1 cellular context compared by ENCODE assay signal in genomic region chr10:12834116-12834515, GRCh38.
TF ChIP-seq lines count a peak whose summit lies in the region.

No MANE protein-coding gene starts in this region.

TF ChIP-seq in GM23338, 12 proteins besides CTCF, POLR2A, EP300 and RAD21:
- no peak for TF ChIP-seq NANOG (IDR thresholded peaks at IDR 0.05; ENCODE audit: borderline replicate concordance)
- TF ChIP-seq STAT1 (IDR thresholded peaks at IDR 0.05; ENCODE audit: unreplicated experiment): no peak
- TF ChIP-seq, protein P1, sequence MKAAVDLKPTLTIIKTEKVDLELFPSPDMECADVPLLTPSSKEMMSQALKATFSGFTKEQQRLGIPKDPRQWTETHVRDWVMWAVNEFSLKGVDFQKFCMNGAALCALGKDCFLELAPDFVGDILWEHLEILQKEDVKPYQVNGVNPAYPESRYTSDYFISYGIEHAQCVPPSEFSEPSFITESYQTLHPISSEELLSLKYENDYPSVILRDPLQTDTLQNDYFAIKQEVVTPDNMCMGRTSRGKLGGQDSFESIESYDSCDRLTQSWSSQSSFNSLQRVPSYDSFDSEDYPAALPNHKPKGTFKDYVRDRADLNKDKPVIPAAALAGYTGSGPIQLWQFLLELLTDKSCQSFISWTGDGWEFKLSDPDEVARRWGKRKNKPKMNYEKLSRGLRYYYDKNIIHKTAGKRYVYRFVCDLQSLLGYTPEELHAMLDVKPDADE (IDR thresholded peaks at IDR 0.05): no peak
- no peak for TF ChIP-seq JUNB (IDR thresholded peaks at IDR 0.05; ENCODE audit: unreplicated experiment)
- TF ChIP-seq EZH2phosphoT487 (IDR thresholded peaks at IDR 0.05; ENCODE audit: unreplicated experiment): no peak
- TF ChIP-seq POLR2AphosphoS5 (IDR thresholded peaks at IDR 0.05; ENCODE audit: low read depth): no peak
- no peak for TF ChIP-seq ZNF331 (CRISPR knock-in tag; IDR thresholded peaks at IDR 0.05; ENCODE audit: low read depth)
- no peak for TF ChIP-seq CREB1 (CRISPR knock-in tag; IDR thresholded peaks at IDR 0.05; ENCODE audit: low read depth)
- TF ChIP-seq, protein P2, sequence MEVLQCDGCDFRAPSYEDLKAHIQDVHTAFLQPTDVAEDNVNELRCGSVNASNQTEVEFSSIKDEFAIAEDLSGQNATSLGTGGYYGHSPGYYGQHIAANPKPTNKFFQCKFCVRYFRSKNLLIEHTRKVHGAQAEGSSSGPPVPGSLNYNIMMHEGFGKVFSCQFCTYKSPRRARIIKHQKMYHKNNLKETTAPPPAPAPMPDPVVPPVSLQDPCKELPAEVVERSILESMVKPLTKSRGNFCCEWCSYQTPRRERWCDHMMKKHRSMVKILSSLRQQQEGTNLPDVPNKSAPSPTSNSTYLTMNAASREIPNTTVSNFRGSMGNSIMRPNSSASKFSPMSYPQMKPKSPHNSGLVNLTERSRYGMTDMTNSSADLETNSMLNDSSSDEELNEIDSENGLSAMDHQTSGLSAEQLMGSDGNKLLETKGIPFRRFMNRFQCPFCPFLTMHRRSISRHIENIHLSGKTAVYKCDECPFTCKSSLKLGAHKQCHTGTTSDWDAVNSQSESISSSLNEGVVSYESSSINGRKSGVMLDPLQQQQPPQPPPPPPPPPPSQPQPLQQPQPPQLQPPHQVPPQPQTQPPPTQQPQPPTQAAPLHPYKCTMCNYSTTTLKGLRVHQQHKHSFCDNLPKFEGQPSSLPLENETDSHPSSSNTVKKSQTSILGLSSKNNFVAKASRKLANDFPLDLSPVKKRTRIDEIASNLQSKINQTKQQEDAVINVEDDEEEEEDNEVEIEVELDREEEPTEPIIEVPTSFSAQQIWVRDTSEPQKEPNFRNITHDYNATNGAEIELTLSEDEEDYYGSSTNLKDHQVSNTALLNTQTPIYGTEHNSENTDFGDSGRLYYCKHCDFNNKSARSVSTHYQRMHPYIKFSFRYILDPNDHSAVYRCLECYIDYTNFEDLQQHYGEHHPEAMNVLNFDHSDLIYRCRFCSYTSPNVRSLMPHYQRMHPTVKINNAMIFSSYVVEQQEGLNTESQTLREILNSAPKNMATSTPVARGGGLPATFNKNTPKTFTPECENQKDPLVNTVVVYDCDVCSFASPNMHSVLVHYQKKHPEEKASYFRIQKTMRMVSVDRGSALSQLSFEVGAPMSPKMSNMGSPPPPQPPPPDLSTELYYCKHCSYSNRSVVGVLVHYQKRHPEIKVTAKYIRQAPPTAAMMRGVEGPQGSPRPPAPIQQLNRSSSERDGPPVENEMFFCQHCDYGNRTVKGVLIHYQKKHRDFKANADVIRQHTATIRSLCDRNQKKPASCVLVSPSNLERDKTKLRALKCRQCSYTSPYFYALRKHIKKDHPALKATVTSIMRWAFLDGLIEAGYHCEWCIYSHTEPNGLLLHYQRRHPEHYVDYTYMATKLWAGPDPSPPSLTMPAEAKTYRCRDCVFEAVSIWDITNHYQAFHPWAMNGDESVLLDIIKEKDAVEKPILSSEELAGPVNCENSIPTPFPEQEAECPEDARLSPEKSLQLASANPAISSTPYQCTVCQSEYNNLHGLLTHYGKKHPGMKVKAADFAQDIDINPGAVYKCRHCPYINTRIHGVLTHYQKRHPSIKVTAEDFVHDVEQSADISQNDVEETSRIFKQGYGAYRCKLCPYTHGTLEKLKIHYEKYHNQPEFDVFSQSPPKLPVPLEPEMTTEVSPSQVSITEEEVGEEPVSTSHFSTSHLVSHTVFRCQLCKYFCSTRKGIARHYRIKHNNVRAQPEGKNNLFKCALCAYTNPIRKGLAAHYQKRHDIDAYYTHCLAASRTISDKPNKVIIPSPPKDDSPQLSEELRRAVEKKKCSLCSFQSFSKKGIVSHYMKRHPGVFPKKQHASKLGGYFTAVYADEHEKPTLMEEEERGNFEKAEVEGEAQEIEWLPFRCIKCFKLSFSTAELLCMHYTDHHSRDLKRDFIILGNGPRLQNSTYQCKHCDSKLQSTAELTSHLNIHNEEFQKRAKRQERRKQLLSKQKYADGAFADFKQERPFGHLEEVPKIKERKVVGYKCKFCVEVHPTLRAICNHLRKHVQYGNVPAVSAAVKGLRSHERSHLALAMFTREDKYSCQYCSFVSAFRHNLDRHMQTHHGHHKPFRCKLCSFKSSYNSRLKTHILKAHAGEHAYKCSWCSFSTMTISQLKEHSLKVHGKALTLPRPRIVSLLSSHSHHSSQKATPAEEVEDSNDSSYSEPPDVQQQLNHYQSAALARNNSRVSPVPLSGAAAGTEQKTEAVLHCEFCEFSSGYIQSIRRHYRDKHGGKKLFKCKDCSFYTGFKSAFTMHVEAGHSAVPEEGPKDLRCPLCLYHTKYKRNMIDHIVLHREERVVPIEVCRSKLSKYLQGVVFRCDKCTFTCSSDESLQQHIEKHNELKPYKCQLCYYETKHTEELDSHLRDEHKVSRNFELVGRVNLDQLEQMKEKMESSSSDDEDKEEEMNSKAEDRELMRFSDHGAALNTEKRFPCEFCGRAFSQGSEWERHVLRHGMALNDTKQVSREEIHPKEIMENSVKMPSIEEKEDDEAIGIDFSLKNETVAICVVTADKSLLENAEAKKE (CRISPR knock-in tag; IDR thresholded peaks at IDR 0.05): no peak
- no peak for TF ChIP-seq EZH2 (IDR thresholded peaks at IDR 0.05; ENCODE audit: low read depth, unreplicated experiment)
- TF ChIP-seq ZNF114 (CRISPR knock-in tag; IDR thresholded peaks at IDR 0.05): no peak
- TF ChIP-seq, protein P3, sequence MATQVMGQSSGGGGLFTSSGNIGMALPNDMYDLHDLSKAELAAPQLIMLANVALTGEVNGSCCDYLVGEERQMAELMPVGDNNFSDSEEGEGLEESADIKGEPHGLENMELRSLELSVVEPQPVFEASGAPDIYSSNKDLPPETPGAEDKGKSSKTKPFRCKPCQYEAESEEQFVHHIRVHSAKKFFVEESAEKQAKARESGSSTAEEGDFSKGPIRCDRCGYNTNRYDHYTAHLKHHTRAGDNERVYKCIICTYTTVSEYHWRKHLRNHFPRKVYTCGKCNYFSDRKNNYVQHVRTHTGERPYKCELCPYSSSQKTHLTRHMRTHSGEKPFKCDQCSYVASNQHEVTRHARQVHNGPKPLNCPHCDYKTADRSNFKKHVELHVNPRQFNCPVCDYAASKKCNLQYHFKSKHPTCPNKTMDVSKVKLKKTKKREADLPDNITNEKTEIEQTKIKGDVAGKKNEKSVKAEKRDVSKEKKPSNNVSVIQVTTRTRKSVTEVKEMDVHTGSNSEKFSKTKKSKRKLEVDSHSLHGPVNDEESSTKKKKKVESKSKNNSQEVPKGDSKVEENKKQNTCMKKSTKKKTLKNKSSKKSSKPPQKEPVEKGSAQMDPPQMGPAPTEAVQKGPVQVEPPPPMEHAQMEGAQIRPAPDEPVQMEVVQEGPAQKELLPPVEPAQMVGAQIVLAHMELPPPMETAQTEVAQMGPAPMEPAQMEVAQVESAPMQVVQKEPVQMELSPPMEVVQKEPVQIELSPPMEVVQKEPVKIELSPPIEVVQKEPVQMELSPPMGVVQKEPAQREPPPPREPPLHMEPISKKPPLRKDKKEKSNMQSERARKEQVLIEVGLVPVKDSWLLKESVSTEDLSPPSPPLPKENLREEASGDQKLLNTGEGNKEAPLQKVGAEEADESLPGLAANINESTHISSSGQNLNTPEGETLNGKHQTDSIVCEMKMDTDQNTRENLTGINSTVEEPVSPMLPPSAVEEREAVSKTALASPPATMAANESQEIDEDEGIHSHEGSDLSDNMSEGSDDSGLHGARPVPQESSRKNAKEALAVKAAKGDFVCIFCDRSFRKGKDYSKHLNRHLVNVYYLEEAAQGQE (IDR thresholded peaks at IDR 0.05; ENCODE audit: unreplicated experiment): no peak
